ENCODE assay signal across 1 cellular context in the genomic region with DNA sequence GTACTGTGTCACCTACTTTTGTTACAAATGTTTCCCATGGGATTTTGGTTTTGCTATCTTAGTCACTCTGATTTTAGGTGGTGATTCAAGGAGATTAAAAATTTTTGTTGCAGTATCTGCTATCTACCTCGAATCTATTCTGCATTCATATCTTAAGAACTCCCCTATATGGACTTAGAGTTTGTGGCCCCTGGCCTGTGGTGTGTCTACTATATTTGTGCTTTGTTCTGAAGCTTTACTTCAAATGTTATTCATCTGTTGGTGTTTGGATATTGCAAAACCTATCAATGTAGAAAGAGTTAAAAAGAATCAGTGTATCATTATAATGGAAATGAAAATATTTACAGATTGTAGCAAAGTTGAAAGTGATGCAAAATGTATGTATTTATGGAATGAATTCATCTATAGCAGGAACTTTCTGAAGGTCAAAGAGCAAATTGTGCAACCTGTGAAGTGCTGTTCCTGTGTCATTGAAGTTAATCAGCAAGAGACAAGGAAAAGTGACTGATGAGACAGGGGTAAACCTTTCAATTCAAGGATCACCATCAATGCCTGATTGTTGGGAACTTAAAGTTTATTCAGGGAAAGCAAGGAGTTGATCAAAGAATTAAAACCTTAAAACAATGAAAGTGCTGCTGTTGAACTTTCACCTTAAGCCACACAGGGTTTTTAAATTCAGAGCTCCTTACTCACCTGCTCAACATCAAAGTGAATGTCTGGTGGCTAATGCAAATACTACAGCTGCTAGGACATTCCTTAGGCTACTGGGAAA.
TF ChIP-seq lines count a peak whose summit lies in the region.

No MANE protein-coding gene starts in this region.

TF ChIP-seq in HepG2, 621 proteins besides CTCF, POLR2A, EP300 and RAD21 (continued from another document and continues in another):
- TF ChIP-seq, protein P1, sequence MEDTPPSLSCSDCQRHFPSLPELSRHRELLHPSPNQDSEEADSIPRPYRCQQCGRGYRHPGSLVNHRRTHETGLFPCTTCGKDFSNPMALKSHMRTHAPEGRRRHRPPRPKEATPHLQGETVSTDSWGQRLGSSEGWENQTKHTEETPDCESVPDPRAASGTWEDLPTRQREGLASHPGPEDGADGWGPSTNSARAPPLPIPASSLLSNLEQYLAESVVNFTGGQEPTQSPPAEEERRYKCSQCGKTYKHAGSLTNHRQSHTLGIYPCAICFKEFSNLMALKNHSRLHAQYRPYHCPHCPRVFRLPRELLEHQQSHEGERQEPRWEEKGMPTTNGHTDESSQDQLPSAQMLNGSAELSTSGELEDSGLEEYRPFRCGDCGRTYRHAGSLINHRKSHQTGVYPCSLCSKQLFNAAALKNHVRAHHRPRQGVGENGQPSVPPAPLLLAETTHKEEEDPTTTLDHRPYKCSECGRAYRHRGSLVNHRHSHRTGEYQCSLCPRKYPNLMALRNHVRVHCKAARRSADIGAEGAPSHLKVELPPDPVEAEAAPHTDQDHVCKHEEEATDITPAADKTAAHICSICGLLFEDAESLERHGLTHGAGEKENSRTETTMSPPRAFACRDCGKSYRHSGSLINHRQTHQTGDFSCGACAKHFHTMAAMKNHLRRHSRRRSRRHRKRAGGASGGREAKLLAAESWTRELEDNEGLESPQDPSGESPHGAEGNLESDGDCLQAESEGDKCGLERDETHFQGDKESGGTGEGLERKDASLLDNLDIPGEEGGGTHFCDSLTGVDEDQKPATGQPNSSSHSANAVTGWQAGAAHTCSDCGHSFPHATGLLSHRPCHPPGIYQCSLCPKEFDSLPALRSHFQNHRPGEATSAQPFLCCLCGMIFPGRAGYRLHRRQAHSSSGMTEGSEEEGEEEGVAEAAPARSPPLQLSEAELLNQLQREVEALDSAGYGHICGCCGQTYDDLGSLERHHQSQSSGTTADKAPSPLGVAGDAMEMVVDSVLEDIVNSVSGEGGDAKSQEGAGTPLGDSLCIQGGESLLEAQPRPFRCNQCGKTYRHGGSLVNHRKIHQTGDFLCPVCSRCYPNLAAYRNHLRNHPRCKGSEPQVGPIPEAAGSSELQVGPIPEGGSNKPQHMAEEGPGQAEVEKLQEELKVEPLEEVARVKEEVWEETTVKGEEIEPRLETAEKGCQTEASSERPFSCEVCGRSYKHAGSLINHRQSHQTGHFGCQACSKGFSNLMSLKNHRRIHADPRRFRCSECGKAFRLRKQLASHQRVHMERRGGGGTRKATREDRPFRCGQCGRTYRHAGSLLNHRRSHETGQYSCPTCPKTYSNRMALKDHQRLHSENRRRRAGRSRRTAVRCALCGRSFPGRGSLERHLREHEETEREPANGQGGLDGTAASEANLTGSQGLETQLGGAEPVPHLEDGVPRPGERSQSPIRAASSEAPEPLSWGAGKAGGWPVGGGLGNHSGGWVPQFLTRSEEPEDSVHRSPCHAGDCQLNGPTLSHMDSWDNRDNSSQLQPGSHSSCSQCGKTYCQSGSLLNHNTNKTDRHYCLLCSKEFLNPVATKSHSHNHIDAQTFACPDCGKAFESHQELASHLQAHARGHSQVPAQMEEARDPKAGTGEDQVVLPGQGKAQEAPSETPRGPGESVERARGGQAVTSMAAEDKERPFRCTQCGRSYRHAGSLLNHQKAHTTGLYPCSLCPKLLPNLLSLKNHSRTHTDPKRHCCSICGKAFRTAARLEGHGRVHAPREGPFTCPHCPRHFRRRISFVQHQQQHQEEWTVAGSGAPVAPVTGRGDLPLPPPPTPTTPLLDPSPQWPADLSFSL (CRISPR knock-in tag; IDR thresholded peaks at IDR 0.05): no peak
- TF ChIP-seq POLR2AphosphoS2 (IDR thresholded peaks at IDR 0.05; ENCODE audit: low read depth, low read length): no peak
- TF ChIP-seq, protein P2, sequence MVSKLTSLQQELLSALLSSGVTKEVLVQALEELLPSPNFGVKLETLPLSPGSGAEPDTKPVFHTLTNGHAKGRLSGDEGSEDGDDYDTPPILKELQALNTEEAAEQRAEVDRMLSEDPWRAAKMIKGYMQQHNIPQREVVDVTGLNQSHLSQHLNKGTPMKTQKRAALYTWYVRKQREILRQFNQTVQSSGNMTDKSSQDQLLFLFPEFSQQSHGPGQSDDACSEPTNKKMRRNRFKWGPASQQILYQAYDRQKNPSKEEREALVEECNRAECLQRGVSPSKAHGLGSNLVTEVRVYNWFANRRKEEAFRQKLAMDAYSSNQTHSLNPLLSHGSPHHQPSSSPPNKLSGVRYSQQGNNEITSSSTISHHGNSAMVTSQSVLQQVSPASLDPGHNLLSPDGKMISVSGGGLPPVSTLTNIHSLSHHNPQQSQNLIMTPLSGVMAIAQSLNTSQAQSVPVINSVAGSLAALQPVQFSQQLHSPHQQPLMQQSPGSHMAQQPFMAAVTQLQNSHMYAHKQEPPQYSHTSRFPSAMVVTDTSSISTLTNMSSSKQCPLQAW (CRISPR knock-in tag; IDR thresholded peaks at IDR 0.05): no peak
- TF ChIP-seq ZNF615 (CRISPR knock-in tag; IDR thresholded peaks at IDR 0.05; ENCODE audit: borderline replicate concordance): no peak
- TF ChIP-seq SUZ12 (IDR thresholded peaks at IDR 0.05; ENCODE audit: low read depth, low read length): no peak
- TF ChIP-seq ZNF430 (CRISPR knock-in tag; IDR thresholded peaks at IDR 0.05): no peak
- TF ChIP-seq ZBTB21 (CRISPR knock-in tag; IDR thresholded peaks at IDR 0.05): no peak
- TF ChIP-seq ZNF17 (CRISPR knock-in tag; IDR thresholded peaks at IDR 0.05): no peak
- no peak for TF ChIP-seq MED8 (CRISPR knock-in tag; IDR thresholded peaks at IDR 0.05; ENCODE audit: insufficient replicate concordance)
- TF ChIP-seq, protein P3, sequence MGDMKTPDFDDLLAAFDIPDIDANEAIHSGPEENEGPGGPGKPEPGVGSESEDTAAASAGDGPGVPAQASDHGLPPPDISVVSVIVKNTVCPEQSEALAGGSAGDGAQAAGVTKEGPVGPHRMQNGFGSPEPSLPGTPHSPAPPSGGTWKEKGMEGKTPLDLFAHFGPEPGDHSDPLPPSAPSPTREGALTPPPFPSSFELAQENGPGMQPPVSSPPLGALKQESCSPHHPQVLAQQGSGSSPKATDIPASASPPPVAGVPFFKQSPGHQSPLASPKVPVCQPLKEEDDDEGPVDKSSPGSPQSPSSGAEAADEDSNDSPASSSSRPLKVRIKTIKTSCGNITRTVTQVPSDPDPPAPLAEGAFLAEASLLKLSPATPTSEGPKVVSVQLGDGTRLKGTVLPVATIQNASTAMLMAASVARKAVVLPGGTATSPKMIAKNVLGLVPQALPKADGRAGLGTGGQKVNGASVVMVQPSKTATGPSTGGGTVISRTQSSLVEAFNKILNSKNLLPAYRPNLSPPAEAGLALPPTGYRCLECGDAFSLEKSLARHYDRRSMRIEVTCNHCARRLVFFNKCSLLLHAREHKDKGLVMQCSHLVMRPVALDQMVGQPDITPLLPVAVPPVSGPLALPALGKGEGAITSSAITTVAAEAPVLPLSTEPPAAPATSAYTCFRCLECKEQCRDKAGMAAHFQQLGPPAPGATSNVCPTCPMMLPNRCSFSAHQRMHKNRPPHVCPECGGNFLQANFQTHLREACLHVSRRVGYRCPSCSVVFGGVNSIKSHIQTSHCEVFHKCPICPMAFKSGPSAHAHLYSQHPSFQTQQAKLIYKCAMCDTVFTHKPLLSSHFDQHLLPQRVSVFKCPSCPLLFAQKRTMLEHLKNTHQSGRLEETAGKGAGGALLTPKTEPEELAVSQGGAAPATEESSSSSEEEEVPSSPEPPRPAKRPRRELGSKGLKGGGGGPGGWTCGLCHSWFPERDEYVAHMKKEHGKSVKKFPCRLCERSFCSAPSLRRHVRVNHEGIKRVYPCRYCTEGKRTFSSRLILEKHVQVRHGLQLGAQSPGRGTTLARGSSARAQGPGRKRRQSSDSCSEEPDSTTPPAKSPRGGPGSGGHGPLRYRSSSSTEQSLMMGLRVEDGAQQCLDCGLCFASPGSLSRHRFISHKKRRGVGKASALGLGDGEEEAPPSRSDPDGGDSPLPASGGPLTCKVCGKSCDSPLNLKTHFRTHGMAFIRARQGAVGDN (CRISPR knock-in tag; IDR thresholded peaks at IDR 0.05): no peak
- TF ChIP-seq, protein P4, sequence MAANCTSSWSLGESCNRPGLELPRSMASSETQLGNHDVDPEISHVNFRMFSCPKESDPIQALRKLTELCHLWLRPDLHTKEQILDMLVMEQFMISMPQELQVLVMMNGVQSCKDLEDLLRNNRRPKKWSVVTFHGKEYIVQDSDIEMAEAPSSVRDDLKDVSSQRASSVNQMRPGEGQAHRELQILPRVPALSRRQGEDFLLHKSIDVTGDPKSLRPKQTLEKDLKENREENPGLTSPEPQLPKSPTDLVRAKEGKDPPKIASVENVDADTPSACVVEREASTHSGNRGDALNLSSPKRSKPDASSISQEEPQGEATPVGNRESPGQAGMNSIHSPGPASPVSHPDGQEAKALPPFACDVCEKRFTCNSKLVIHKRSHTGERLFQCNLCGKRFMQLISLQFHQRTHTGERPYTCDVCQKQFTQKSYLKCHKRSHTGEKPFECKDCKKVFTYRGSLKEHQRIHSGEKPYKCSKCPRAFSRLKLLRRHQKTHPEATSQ (CRISPR knock-in tag; IDR thresholded peaks at IDR 0.05; ENCODE audit: borderline replicate concordance): no peak
- no peak for TF ChIP-seq TAF15 (IDR thresholded peaks at IDR 0.05; ENCODE audit: low read depth, low read length, poor library complexity, severe bottlenecking)
- TF ChIP-seq, protein P5, sequence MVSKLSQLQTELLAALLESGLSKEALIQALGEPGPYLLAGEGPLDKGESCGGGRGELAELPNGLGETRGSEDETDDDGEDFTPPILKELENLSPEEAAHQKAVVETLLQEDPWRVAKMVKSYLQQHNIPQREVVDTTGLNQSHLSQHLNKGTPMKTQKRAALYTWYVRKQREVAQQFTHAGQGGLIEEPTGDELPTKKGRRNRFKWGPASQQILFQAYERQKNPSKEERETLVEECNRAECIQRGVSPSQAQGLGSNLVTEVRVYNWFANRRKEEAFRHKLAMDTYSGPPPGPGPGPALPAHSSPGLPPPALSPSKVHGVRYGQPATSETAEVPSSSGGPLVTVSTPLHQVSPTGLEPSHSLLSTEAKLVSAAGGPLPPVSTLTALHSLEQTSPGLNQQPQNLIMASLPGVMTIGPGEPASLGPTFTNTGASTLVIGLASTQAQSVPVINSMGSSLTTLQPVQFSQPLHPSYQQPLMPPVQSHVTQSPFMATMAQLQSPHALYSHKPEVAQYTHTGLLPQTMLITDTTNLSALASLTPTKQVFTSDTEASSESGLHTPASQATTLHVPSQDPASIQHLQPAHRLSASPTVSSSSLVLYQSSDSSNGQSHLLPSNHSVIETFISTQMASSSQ (IDR thresholded peaks at IDR 0.05; ENCODE audit: low read depth): peak; percentile 42; the same call in 1 of the 2 replicates
- TF ChIP-seq, protein P5 (CRISPR knock-in tag; IDR thresholded peaks at IDR 0.05; ENCODE audit: borderline replicate concordance): peak; percentile 21; the same call in 1 of the 2 replicates
- no peak for TF ChIP-seq ATAD3A (CRISPR knock-in tag; IDR thresholded peaks at IDR 0.05)
- TF ChIP-seq SOX13 (IDR thresholded peaks at IDR 0.05): peak; percentile 51; the same call in 1 of the 2 replicates
- peak in 1 of 2 experiments; percentile 90; a peak in 2 of 4 replicates for TF ChIP-seq SOX13 (CRISPR knock-in tag; conservative IDR thresholded peaks at IDR 0.05 in 1 of 2, IDR thresholded peaks at IDR 0.05 in 1 of 2)
- no peak; the same call in 1 of the 2 replicates for TF ChIP-seq IRF2 (CRISPR knock-in tag; IDR thresholded peaks at IDR 0.05)
- peak; percentile 93 for TF ChIP-seq TCF7 (IDR thresholded peaks at IDR 0.05; ENCODE audit: low read depth)
- no peak for TF ChIP-seq ZFP36L1 (CRISPR knock-in tag; IDR thresholded peaks at IDR 0.05)
- no peak for TF ChIP-seq EED (CRISPR knock-in tag; IDR thresholded peaks at IDR 0.05)
- peak; percentile 45; the same call in 1 of the 2 replicates for TF ChIP-seq HDAC1 (CRISPR knock-in tag; IDR thresholded peaks at IDR 0.05)
- no peak for TF ChIP-seq SMAD1 (CRISPR knock-in tag; IDR thresholded peaks at IDR 0.05; ENCODE audit: borderline replicate concordance, low read depth)
- peak; percentile 95 for TF ChIP-seq ISL2 (CRISPR knock-in tag; IDR thresholded peaks at IDR 0.05)
- TF ChIP-seq, protein P6, sequence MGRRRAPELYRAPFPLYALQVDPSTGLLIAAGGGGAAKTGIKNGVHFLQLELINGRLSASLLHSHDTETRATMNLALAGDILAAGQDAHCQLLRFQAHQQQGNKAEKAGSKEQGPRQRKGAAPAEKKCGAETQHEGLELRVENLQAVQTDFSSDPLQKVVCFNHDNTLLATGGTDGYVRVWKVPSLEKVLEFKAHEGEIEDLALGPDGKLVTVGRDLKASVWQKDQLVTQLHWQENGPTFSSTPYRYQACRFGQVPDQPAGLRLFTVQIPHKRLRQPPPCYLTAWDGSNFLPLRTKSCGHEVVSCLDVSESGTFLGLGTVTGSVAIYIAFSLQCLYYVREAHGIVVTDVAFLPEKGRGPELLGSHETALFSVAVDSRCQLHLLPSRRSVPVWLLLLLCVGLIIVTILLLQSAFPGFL (CRISPR knock-in tag; IDR thresholded peaks at IDR 0.05): no peak
- TF ChIP-seq ATRX (CRISPR knock-in tag; IDR thresholded peaks at IDR 0.05; ENCODE audit: borderline replicate concordance): no peak
- no peak for TF ChIP-seq NFIB (CRISPR knock-in tag; IDR thresholded peaks at IDR 0.05; ENCODE audit: borderline replicate concordance)
- TF ChIP-seq EZH2 (conservative IDR thresholded peaks at IDR 0.05; ENCODE audit: low read depth, low read length): no peak
- TF ChIP-seq ZNF713 (CRISPR knock-in tag; IDR thresholded peaks at IDR 0.05): no peak
- no peak for TF ChIP-seq ZNF720 (CRISPR knock-in tag; IDR thresholded peaks at IDR 0.05)
- TF ChIP-seq ZNF205 (CRISPR knock-in tag; IDR thresholded peaks at IDR 0.05): 0 out of 2 replicates have a peak, but pooled peaks have one; percentile 14
- TF ChIP-seq THAP11 (CRISPR knock-in tag; IDR thresholded peaks at IDR 0.05): peak; percentile 65
- no peak for TF ChIP-seq TOE1 (CRISPR knock-in tag; IDR thresholded peaks at IDR 0.05)
- no peak for TF ChIP-seq MIER2 (CRISPR knock-in tag; IDR thresholded peaks at IDR 0.05)
